In genomic region chr15:62068071-62068786, GRCh38 we compare ENCODE assay signal across 7 cellular contexts. TPM values are rescaled to one million over a fixed set of nuclear protein-coding genes. Genes with fewer than 3 reads are reported as not detected.
DNase-seq lines count a peak whose midpoint lies in the region; TF ChIP-seq lines count a peak whose summit lies in the region.

No MANE protein-coding gene starts in this region.

- H3K27me3 Mint-ChIP-seq in activated CD4-positive, alpha-beta memory T cell treated with anti-CD3 and anti-CD28 coated beads for 36 hours: peaks cover 17% of the 10 kb centered on the region

- no peaks in the 10 kb centered on the region for H3K36me3 Mint-ChIP-seq in activated CD4-positive, alpha-beta memory T cell treated with anti-CD3 and anti-CD28 coated beads for 36 hours

- WGBS in esophagus squamous epithelium, 2 donors: 0 to 20% methylated on average over 1 to 14 of the region's 102 CpGs

- H3K9me3 ChIP-seq in esophagus squamous epithelium: no peaks in the 10 kb centered on the region

- H3K27ac ChIP-seq in esophagus squamous epithelium: peak overlapping the region in 3 of 4 donors; percentile 61 to 82 (median 72)

- H3K4me1 Mint-ChIP-seq in activated CD4-positive, alpha-beta memory T cell treated with anti-CD3 and anti-CD28 coated beads for 36 hours (ENCODE audit: low read depth): peaks cover 20% of the 10 kb centered on the region

- intact Hi-C loops in activated CD4-positive, alpha-beta memory T cell treated with anti-CD3 and anti-CD28 coated beads for 36 hours (cut with micrococcal nuclease): loop anchor here (1.0 to 10.0 kb wide), 3 partner anchors 8 to 1943 kb away; partner anchors contain the start of gene VPS13C
- intact Hi-C loops in esophagus squamous epithelium (cut with DNase I): loop anchor here (10.0 kb wide), 2 partner anchors 47 to 193 kb away; no protein-coding TSS in a partner anchor

- peaks cover 0 to 59% (median 0%) of the 10 kb centered on the region in 4 donors for H3K27me3 ChIP-seq in esophagus squamous epithelium

- no peak for TF ChIP-seq POLR2A in esophagus squamous epithelium (IDR thresholded peaks at IDR 0.05)

- TF ChIP-seq CTCF in GM12875 (IDR thresholded peaks at IDR 0.05; ENCODE audit: borderline replicate concordance, insufficient read depth, low read depth, low read length): no peak
- TF ChIP-seq CTCF in esophagus squamous epithelium (IDR thresholded peaks at IDR 0.05): peak in 2 of 6 experiments; percentile 11 to 12

- H3K4me3 ChIP-seq in GM12875 (ENCODE audit: low read depth, low read length): peak overlapping the region; percentile 33
- H3K4me3 ChIP-seq in esophagus squamous epithelium: peak overlapping the region; percentile 47 to 82 (median 56)

- H3K4me1 ChIP-seq in esophagus squamous epithelium: peaks cover 17 to 51% (median 21%) of the 10 kb centered on the region in 3 donors

- peak overlapping the region; percentile 75 for H3K4me3 Mint-ChIP-seq in activated CD4-positive, alpha-beta memory T cell treated with anti-CD3 and anti-CD28 coated beads for 36 hours

- POLR2A ChIA-PET in activated CD4-positive, alpha-beta memory T cell treated with anti-CD3 and anti-CD28 coated beads for 36 hours (lab: Charles Lee): interaction anchor here (0.7 kb wide), 1 partner anchor 8 kb away, joined by 3 read pairs; the partner anchor contains the start of gene VPS13C

- H3K9me3 Mint-ChIP-seq in activated CD4-positive, alpha-beta memory T cell treated with anti-CD3 and anti-CD28 coated beads for 36 hours: no peaks in the 10 kb centered on the region

- DNase-seq in HT-29 (ENCODE audit: low spot score) (peak; percentile 49), esophagus squamous epithelium (lab: John Stamatoyannopoulos, UW) (no peak), myocyte (ENCODE audit: low read depth) (peak; percentile 65), ureter (ENCODE audit: low spot score) (peak; percentile 52), NCI-H2171 treated with DMSO at 0.1 percent for 48 hours (lab: John Stamatoyannopoulos, UW) (no peak)
- peak; percentile 45 for DNase-seq in activated CD4-positive, alpha-beta memory T cell treated with anti-CD3 and anti-CD28 coated beads for 36 hours

- peak overlapping the region; percentile 65 for H3K27ac Mint-ChIP-seq in activated CD4-positive, alpha-beta memory T cell treated with anti-CD3 and anti-CD28 coated beads for 36 hours

- CTCF ChIA-PET in activated CD4-positive, alpha-beta memory T cell treated with anti-CD3 and anti-CD28 coated beads for 36 hours (lab: Charles Lee): interaction anchor here (0.9 to 5.6 kb wide), 4 partner anchors 8 to 234 kb away, joined by 4 to 43 read pairs (median 4); partner anchors contain the start of gene VPS13C

- no peaks in the 10 kb centered on the region for H3K36me3 ChIP-seq in esophagus squamous epithelium

RNA-seq across cellular contexts. Expression of gene C2CD4A, which starts 1.5 kb away (rescaled TPM):
- total RNA-seq in HT-29 (2014; rRNA removed; shearing (Covaris generic)): 0.10 and 0.58 TPM in 2 replicates
- 1 to 10 TPM; 2.3 to 2.6 TPM for total RNA-seq in activated CD4-positive, alpha-beta memory T cell treated with anti-CD3 and anti-CD28 coated beads for 36 hours
- 1 to 10 TPM in 1 of 4 donors, under 1 TPM in 3; 0.18 to 1.8 (median 0.19) TPM for total RNA-seq in esophagus squamous epithelium
- not detected in 2 replicates for total RNA-seq in myocyte
- polyA plus RNA-seq in myocyte (2012): not detected
- 0.49 TPM for total RNA-seq in ureter

RNA-seq across cellular contexts. Expression of gene VPS13C, which starts 8.0 kb away (rescaled TPM):
- 7.7 and 12.7 TPM in 2 replicates for total RNA-seq in HT-29 (2014; rRNA removed; shearing (Covaris generic))
- 10 to 100 TPM; 44.6 to 52.4 TPM for total RNA-seq in activated CD4-positive, alpha-beta memory T cell treated with anti-CD3 and anti-CD28 coated beads for 36 hours
- total RNA-seq in esophagus squamous epithelium (10 to 100 TPM in 3 of 4 donors, 1 to 10 TPM in 1; 7.6 to 43.1 (median 18.0) TPM), myocyte (49.8 and 54.3 TPM in 2 replicates), ureter (166 TPM)
- 10.6 TPM for polyA plus RNA-seq in myocyte (2012)

Comparison
In these comparisons a context has a peak if more than half of its experiments do, and no peak if none do; other contexts are left out.
1. DNase-seq: peak in HT-29 (single experiment), activated CD4-positive, alpha-beta memory T cell treated with anti-CD3 and anti-CD28 coated beads for 36 hours (single experiment), myocyte (single experiment) and ureter (single experiment); none in esophagus squamous epithelium (single experiment) and NCI-H2171 treated with DMSO at 0.1 percent for 48 hours (single experiment).